Comparison of ENCODE assay signal across 9 cellular contexts in genomic region chr19:47430041-47430802, GRCh38. TPM values are rescaled to one million over a fixed set of nuclear protein-coding genes. Genes with fewer than 3 reads are reported as not detected.
DNase-seq lines count a peak whose midpoint lies in the region; ATAC-seq and TF ChIP-seq lines count a peak whose summit lies in the region.
"Had no signal": no experiment of that assay in that cellular context is flagged by ENCODE, and none has a peak within 500 bp of the region (broad histone marks: within the 10 kb centered on the region; RNA-seq: fewer than 3 reads in every experiment).

No MANE protein-coding gene starts in this region.

- ATAC-seq in psoas muscle = peak; percentile 39 to 50 (median 46)
- no peak for ATAC-seq in GM19467 (IDR thresholded peaks at IDR 0.05; ENCODE audit: unreplicated experiment)
- ATAC-seq in HG02885 (IDR thresholded peaks at IDR 0.05; ENCODE audit: poor library complexity, unreplicated experiment) = no peak
- ATAC-seq in HG03039 (IDR thresholded peaks at IDR 0.05; ENCODE audit: unreplicated experiment) = no peak

- no peaks in the 10 kb centered on the region for H3K36me3 Mint-ChIP-seq in T-helper 1 cell treated with Interleukin-12 subunit alpha and Interleukin-12 subunit beta and Interleukin-4 antibody, amounts not matched to agents 30 μg/mL and 1 μg/mL, for 36 hours (ENCODE audit: low read depth)

- peaks cover 13% of the 10 kb centered on the region for H3K27me3 Mint-ChIP-seq in T-helper 1 cell treated with Interleukin-12 subunit alpha and Interleukin-12 subunit beta and Interleukin-4 antibody, amounts not matched to agents 30 μg/mL and 1 μg/mL, for 36 hours (ENCODE audit: low read depth)

- H3K4me3 ChIP-seq in fibroblast of the aortic adventitia (ENCODE audit: low read depth, low read length) (peak overlapping the region; percentile 17), psoas muscle (peak overlapping the region; percentile 3)

- peaks cover 20% of the 10 kb centered on the region for H3K4me1 Mint-ChIP-seq in T-helper 1 cell treated with Interleukin-12 subunit alpha and Interleukin-12 subunit beta and Interleukin-4 antibody, amounts not matched to agents 30 μg/mL and 1 μg/mL, for 36 hours (ENCODE audit: low read depth)

- 4 to 6% (median 5%) methylated on average over 62 to 69 of the region's 69 CpGs for WGBS in psoas muscle, 3 donors

- H3K4me1 ChIP-seq in psoas muscle = peaks cover 7% of the 10 kb centered on the region

- H3K36me3 ChIP-seq in psoas muscle (ENCODE audit: insufficient read depth in 1 of 2, low read depth in 1 of 2) = no peaks in the 10 kb centered on the region

- H3K27ac ChIP-seq in psoas muscle = no peak overlapping the region
- H3K27ac ChIP-seq: HL-60 had no signal

- H3K9me3 ChIP-seq in psoas muscle = no peaks in the 10 kb centered on the region

- intact Hi-C loops in psoas muscle (cut with DNase I) = no loop called here

- no peak overlapping the region for H3K27ac Mint-ChIP-seq in T-helper 1 cell treated with Interleukin-12 subunit alpha and Interleukin-12 subunit beta and Interleukin-4 antibody, amounts not matched to agents 30 μg/mL and 1 μg/mL, for 36 hours

- peak overlapping the region; percentile 56 for H3K4me3 Mint-ChIP-seq in T-helper 1 cell treated with Interleukin-12 subunit alpha and Interleukin-12 subunit beta and Interleukin-4 antibody, amounts not matched to agents 30 μg/mL and 1 μg/mL, for 36 hours

- peak; percentile 13 for TF ChIP-seq CTCF in fibroblast of the aortic adventitia (IDR thresholded peaks at IDR 0.05; ENCODE audit: insufficient read depth, low read length)
- TF ChIP-seq CTCF in psoas muscle (IDR thresholded peaks at IDR 0.05) = no peak

- DNase-seq in DMS53 (lab: John Stamatoyannopoulos, UW) = peak; percentile 94
- peak; percentile 28 for DNase-seq in fibroblast of the aortic adventitia (ENCODE audit: low read depth)
- DNase-seq in psoas muscle = no peak
- no peak for DNase-seq in SHP77 (lab: John Stamatoyannopoulos, UW)

- peaks cover 0 to 76% (median 18%) of the 10 kb centered on the region in 3 donors for H3K27me3 ChIP-seq in psoas muscle (ENCODE audit: insufficient read depth in 3 of 3, low read length in 2 of 3)

- H3K9me3 Mint-ChIP-seq in T-helper 1 cell treated with Interleukin-12 subunit alpha and Interleukin-12 subunit beta and Interleukin-4 antibody, amounts not matched to agents 30 μg/mL and 1 μg/mL, for 36 hours = no peaks in the 10 kb centered on the region

RNA-seq across cellular contexts. Expression of gene MEIS3, which starts 10.9 kb away (rescaled TPM):
- total RNA-seq in fibroblast of the aortic adventitia (ENCODE audit: low replicate concordance) (14.5 and 33.9 TPM in 2 replicates), psoas muscle (1 to 10 TPM; 1.3 to 2.1 (median 1.8) TPM)
- 1 to 10 TPM in 2 of 3 donors, under 1 TPM in 1; 0.83 to 2.4 (median 1.4) TPM for polyA plus RNA-seq in psoas muscle

RNA-seq across cellular contexts. Expression of gene SLC8A2, which starts 41.5 kb away (rescaled TPM):
- total RNA-seq in fibroblast of the aortic adventitia (ENCODE audit: low replicate concordance) (not detected in 2 replicates), psoas muscle (under 1 TPM; 0.13 to 0.54 (median 0.25) TPM)
- under 1 TPM in 2 of 3 donors, not detected in 1; 0.12 to 0.18 TPM for polyA plus RNA-seq in psoas muscle

RNA-seq across cellular contexts. Expression of gene KPTN, which starts 53.8 kb away (rescaled TPM):
- 2.5 and 2.9 TPM in 2 replicates for total RNA-seq in fibroblast of the aortic adventitia (ENCODE audit: low replicate concordance)
- total RNA-seq in psoas muscle = 10 to 100 TPM in 1 of 4 donors, 1 to 10 TPM in 3; 5.9 to 11.2 (median 8.1) TPM
- 10 to 100 TPM in 1 of 3 donors, 1 to 10 TPM in 2; 3.8 to 21.5 (median 9.7) TPM for polyA plus RNA-seq in psoas muscle

Comparison
In these comparisons a context has a peak if more than half of its experiments do, and no peak if none do; other contexts are left out.
1. DNase-seq: peak in DMS53 (single experiment) and fibroblast of the aortic adventitia (single experiment); none in psoas muscle (0 of 2) and SHP77 (0 of 2).
2. ATAC-seq: peak in psoas muscle (4 of 4); none in GM19467 (single experiment), HG02885 (single experiment) and HG03039 (single experiment).